Comparison of ENCODE assay signal across 1 cellular context in the genomic region with DNA sequence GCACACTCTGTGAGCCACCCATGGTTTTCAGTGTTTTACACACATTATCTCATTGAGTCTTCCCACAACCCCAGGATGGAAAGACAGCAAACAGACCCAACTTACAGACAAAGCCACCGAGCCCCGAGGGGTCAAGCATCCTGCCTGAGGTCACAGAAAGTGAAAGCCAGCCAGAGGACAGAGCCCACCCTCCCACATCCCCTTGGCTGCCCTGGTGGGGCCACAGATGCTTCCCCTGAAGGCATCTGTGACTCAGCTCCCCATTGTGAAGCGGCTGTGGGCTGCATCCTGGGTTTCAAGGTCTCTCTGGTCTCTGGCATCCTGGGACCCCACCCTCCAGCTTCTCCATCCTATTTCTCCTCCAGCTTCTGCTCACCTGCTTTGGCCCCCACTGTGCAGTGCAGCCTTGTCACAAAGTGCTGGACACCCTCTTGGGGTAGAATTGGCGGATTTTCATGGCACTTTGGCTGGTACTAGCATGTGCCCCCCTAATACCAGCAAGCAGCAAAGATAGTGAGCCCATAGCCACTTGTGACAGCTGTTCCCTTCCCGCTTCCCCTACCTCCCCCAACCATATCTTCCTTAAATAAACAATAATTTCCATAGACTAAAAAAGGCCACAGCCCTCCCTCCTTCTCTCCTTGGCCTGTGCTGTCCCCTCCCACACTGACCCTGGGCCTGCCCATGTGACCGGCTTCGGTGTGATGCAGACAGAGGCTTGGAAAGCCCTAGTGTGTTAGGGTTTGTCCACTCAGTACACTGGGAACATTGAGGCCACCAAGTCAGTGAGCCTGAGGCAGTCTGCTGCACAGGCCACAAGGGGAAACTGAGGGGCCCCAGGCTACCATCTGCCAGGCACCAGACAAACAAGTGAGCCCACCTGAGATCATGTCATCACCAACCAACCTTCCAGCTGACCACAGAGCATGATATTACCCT.
TF ChIP-seq lines count a peak whose summit lies in the region.

No MANE protein-coding gene starts in this region.

TF ChIP-seq in endothelial cell of umbilical vein, 7 proteins besides CTCF, POLR2A, EP300 and RAD21:
- TF ChIP-seq GATA2 (IDR thresholded peaks at IDR 0.05; ENCODE audit: insufficient read depth, insufficient read length, low read depth, low read length) = no peak
- TF ChIP-seq POLR2AphosphoS5 (IDR thresholded peaks at IDR 0.05; ENCODE audit: insufficient read depth, low read depth, low read length) = no peak
- TF ChIP-seq MYC (IDR thresholded peaks at IDR 0.05; ENCODE audit: low read depth, low read length) = no peak
- TF ChIP-seq, protein P1, sequence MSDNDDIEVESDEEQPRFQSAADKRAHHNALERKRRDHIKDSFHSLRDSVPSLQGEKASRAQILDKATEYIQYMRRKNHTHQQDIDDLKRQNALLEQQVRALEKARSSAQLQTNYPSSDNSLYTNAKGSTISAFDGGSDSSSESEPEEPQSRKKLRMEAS (IDR thresholded peaks at IDR 0.05; ENCODE audit: insufficient read depth, insufficient read length) = no peak
- no peak for TF ChIP-seq FOS (IDR thresholded peaks at IDR 0.05; ENCODE audit: borderline replicate concordance, insufficient read depth, low read length)
- TF ChIP-seq JUN (IDR thresholded peaks at IDR 0.05; ENCODE audit: borderline replicate concordance, insufficient read depth, insufficient read length, low read depth) = no peak
- no peak for TF ChIP-seq EZH2 (IDR thresholded peaks at IDR 0.05; ENCODE audit: borderline replicate concordance, low read depth, low read length, severe bottlenecking)
